ENCODE assay signal across 20 cellular contexts in genomic region chr4:6355052-6355451, GRCh38.
"Had no signal": no experiment of that assay in that cellular context is flagged by ENCODE, and none has a peak within 500 bp of the region (broad histone marks: within the 10 kb centered on the region; RNA-seq: fewer than 3 reads in every experiment).

No MANE protein-coding gene starts in this region.

- H3K9me3 Mint-ChIP-seq: activated naive CD8-positive, alpha-beta T cell treated with anti-CD3 and anti-CD28 coated beads, Interleukin-2, amount 50 U/mL, for 24 hours; nephron had no signal

- DNase-seq: activated naive CD4-positive, alpha-beta T cell treated with Interleukin-2 at 50 U/mL for 16 hours; activated naive CD8-positive, alpha-beta T cell treated with anti-CD3 and anti-CD28 coated beads, Interleukin-2, amount 50 U/mL, for 24 hours; activated T-cell treated with anti-CD3 and anti-CD28 coated beads for 4 hours; aorta; cerebellar nuclear complex; erythroblast; hippocampal formation; kidney; left ventricle myocardium superior; occipital lobe; stimulated activated CD4-positive, alpha-beta T cell treated with anti-CD3 and anti-CD28 coated beads, Interleukin-15, amount 100 ng/mL, for 24 hours; stimulated activated CD4-positive, alpha-beta T cell treated with anti-CD3 and anti-CD28 coated beads, Interleukin-4, amount 100 ng/mL, for 24 hours; stimulated activated naive CD4-positive, alpha-beta T cell; T-helper 17 cell; uterus had no signal

- H3K9me3 ChIP-seq: right atrium auricular region, tibial nerve, uterus had no signal

- H3K27ac ChIP-seq: right atrium auricular region, skin epidermis, tibial nerve, uterus had no signal

- H3K4me1 ChIP-seq: right atrium auricular region, uterus had no signal

- H3K27ac Mint-ChIP-seq: activated naive CD8-positive, alpha-beta T cell treated with anti-CD3 and anti-CD28 coated beads, Interleukin-2, amount 50 U/mL, for 24 hours; nephron; progenitor cell of endocrine pancreas had no signal

- ATAC-seq: activated naive CD8-positive, alpha-beta T cell treated with anti-CD3 and anti-CD28 coated beads, Interleukin-2, amount 50 U/mL, for 24 hours; left ventricle myocardium superior; T-helper 17 cell had no signal

- H3K4me1 Mint-ChIP-seq: activated naive CD8-positive, alpha-beta T cell treated with anti-CD3 and anti-CD28 coated beads, Interleukin-2, amount 50 U/mL, for 24 hours had no signal

- H3K4me3 Mint-ChIP-seq: activated naive CD8-positive, alpha-beta T cell treated with anti-CD3 and anti-CD28 coated beads, Interleukin-2, amount 50 U/mL, for 24 hours; nephron; T-helper 17 cell had no signal

- H3K27me3 ChIP-seq: right atrium auricular region, uterus had no signal

- H3K4me3 ChIP-seq: right atrium auricular region, skin epidermis, tibial nerve, uterus had no signal

- FAIRE-seq: kidney had no signal

- H3K36me3 ChIP-seq: right atrium auricular region, tibial nerve, uterus had no signal
